In the genomic region with DNA sequence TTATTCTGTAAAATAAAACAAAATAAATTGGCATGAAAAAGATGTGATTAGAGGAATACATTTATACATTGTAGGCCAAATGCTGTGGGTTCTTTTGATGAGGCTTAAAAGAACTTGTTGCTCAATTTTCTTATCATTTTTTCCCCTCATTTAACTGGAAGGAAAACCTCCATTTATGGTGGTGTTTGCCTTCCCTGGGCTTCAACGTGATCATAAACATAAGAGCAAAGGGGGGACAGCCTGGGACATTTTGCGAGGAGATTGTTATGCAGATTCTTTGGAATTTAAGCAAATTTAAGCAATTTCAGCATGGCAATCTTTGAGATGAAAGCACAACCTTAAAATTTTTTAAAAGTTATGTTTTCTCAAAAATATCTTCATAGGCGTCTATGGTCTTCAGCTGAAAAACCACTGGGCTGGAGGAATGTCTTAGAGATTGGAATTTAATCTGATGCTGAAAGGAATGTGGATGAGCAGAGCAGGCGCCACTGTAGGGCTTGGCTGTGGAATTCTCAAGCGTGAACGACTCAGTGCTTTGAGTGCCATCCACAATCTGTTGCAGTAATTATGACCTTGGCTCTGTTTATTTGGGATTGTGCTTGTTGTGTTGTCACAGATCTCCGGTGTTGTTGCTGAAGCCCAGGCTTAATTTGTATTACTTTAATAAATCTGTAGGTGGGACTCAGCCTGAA, we compare ENCODE assay signal across 15 cellular contexts.
DNase-seq lines count a peak whose midpoint lies in the region; ATAC-seq and TF ChIP-seq lines count a peak whose summit lies in the region.
"Had no signal": no experiment of that assay in that cellular context is flagged by ENCODE, and none has a peak within 500 bp of the region (broad histone marks: within the 10 kb centered on the region; RNA-seq: fewer than 3 reads in every experiment).

No MANE protein-coding gene starts in this region.

- peak overlapping the region; percentile 94 for H3K27ac Mint-ChIP-seq in endodermal cell
- H3K27ac Mint-ChIP-seq in nephron progenitor cell, result no peak overlapping the region
- H3K27ac Mint-ChIP-seq in naive thymus-derived CD8-positive, alpha-beta T cell, result no peak overlapping the region

- no peaks in the 10 kb centered on the region for H3K27me3 ChIP-seq in endodermal cell (ENCODE audit: control insufficient read depth, insufficient read depth, low read length, poor library complexity, severe bottlenecking)

- H3K27me3 Mint-ChIP-seq in endodermal cell (ENCODE audit: insufficient read depth) (no peaks in the 10 kb centered on the region), nephron progenitor cell (ENCODE audit: low read depth, poor library complexity) (no peaks in the 10 kb centered on the region)
- peaks cover 0 to 11% (median 8%) of the 10 kb centered on the region in 5 donors for H3K27me3 Mint-ChIP-seq in naive thymus-derived CD8-positive, alpha-beta T cell

- H3K9ac ChIP-seq in endodermal cell (ENCODE audit: extremely low read depth, low read length, poor library complexity, severe bottlenecking), result no peak overlapping the region

- intact Hi-C loops in sciatic nerve (cut with DNase I), result no loop called here

- H3K4me1 Mint-ChIP-seq in endodermal cell (peaks cover 11% of the 10 kb centered on the region), nephron progenitor cell (peaks cover 10% of the 10 kb centered on the region)
- H3K4me1 Mint-ChIP-seq in naive thymus-derived CD8-positive, alpha-beta T cell, result no peaks in the 10 kb centered on the region

- no peak overlapping the region for H3K27ac ChIP-seq in endodermal cell (ENCODE audit: low read depth, low read length)
- H3K27ac ChIP-seq: epithelial cell of prostate had no signal

- TF ChIP-seq RAD21 in Ishikawa (IDR thresholded peaks at IDR 0.05; ENCODE audit: low read depth), result no peak

- no peak for ATAC-seq in naive thymus-derived CD8-positive, alpha-beta T cell
- ATAC-seq in HG03039 (IDR thresholded peaks at IDR 0.05; ENCODE audit: unreplicated experiment) (no peak), HG03175 (IDR thresholded peaks at IDR 0.05; ENCODE audit: unreplicated experiment) (no peak), sciatic nerve (no peak)

- DNase-seq in EL (peak; percentile 81), endodermal cell (peak; percentile 80), nephron progenitor cell (peak; percentile 17), sciatic nerve (ENCODE audit: low spot score) (no peak)
- DNase-seq in naive thymus-derived CD8-positive, alpha-beta T cell, result no peak
- DNase-seq: activated CD4-positive, alpha-beta T cell treated with anti-CD3 and anti-CD28 coated beads for 4 hours; caudate nucleus; NCI-H526; nucleus accumbens; stimulated activated CD4-positive, alpha-beta T cell treated with anti-CD3 and anti-CD28 coated beads, Interleukin-2, amount 100 ng/mL, for 24 hours; stimulated activated naive CD4-positive, alpha-beta T cell had no signal

- POLR2A ChIA-PET in naive thymus-derived CD8-positive, alpha-beta T cell (lab: Charles Lee), result no interaction called here

- peak overlapping the region; percentile 43 for H3K4me3 ChIP-seq in endodermal cell (ENCODE audit: low read length)

- no peak for TF ChIP-seq EP300 in Ishikawa (IDR thresholded peaks at IDR 0.05; ENCODE audit: borderline replicate concordance)

- no peaks in the 10 kb centered on the region for H3K36me3 Mint-ChIP-seq in endodermal cell (ENCODE audit: low read depth)
- H3K36me3 Mint-ChIP-seq in nephron progenitor cell (ENCODE audit: low read depth), result no peaks in the 10 kb centered on the region
- H3K36me3 Mint-ChIP-seq in naive thymus-derived CD8-positive, alpha-beta T cell, result no peaks in the 10 kb centered on the region

- no peaks in the 10 kb centered on the region for H3K9me3 ChIP-seq in endodermal cell (ENCODE audit: control insufficient read depth, low read length)

- no peak overlapping the region for H3K4me3 Mint-ChIP-seq in endodermal cell
- H3K4me3 Mint-ChIP-seq in nephron progenitor cell, result no peak overlapping the region
- H3K4me3 Mint-ChIP-seq in naive thymus-derived CD8-positive, alpha-beta T cell, result no peak overlapping the region

- TF ChIP-seq CTCF in endodermal cell (conservative IDR thresholded peaks at IDR 0.05) (no peak), nephron progenitor cell (IDR thresholded peaks at IDR 0.05) (no peak)

- peaks cover 5% of the 10 kb centered on the region for H3K4me1 ChIP-seq in endodermal cell (ENCODE audit: control insufficient read depth, insufficient read depth, low read length)

- H3K9me3 Mint-ChIP-seq in endodermal cell (no peaks in the 10 kb centered on the region), nephron progenitor cell (no peaks in the 10 kb centered on the region)
- no peaks in the 10 kb centered on the region for H3K9me3 Mint-ChIP-seq in naive thymus-derived CD8-positive, alpha-beta T cell

- WGBS in endodermal cell (ENCODE audit: insufficient coverage in 1 of 2, insufficient read length in 1 of 2), 2 experiments, result 58 to 82% methylated on average over 3 to 7 of the region's 7 CpGs

- no peaks in the 10 kb centered on the region for H3K36me3 ChIP-seq in endodermal cell (ENCODE audit: control insufficient read depth, insufficient read depth, low read length)

TF ChIP-seq in Ishikawa, 13 proteins besides CTCF, POLR2A, EP300 and RAD21:
- no peak for TF ChIP-seq ZBTB7A (IDR thresholded peaks at IDR 0.05; ENCODE audit: low read depth)
- no peak for TF ChIP-seq YY1 (IDR thresholded peaks at IDR 0.05; ENCODE audit: low read depth)
- TF ChIP-seq FOXM1 (IDR thresholded peaks at IDR 0.05; ENCODE audit: borderline replicate concordance, low read depth), result no peak
- TF ChIP-seq, protein P1, sequence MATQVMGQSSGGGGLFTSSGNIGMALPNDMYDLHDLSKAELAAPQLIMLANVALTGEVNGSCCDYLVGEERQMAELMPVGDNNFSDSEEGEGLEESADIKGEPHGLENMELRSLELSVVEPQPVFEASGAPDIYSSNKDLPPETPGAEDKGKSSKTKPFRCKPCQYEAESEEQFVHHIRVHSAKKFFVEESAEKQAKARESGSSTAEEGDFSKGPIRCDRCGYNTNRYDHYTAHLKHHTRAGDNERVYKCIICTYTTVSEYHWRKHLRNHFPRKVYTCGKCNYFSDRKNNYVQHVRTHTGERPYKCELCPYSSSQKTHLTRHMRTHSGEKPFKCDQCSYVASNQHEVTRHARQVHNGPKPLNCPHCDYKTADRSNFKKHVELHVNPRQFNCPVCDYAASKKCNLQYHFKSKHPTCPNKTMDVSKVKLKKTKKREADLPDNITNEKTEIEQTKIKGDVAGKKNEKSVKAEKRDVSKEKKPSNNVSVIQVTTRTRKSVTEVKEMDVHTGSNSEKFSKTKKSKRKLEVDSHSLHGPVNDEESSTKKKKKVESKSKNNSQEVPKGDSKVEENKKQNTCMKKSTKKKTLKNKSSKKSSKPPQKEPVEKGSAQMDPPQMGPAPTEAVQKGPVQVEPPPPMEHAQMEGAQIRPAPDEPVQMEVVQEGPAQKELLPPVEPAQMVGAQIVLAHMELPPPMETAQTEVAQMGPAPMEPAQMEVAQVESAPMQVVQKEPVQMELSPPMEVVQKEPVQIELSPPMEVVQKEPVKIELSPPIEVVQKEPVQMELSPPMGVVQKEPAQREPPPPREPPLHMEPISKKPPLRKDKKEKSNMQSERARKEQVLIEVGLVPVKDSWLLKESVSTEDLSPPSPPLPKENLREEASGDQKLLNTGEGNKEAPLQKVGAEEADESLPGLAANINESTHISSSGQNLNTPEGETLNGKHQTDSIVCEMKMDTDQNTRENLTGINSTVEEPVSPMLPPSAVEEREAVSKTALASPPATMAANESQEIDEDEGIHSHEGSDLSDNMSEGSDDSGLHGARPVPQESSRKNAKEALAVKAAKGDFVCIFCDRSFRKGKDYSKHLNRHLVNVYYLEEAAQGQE (IDR thresholded peaks at IDR 0.05; ENCODE audit: low read depth), result no peak
- TF ChIP-seq TCF12 (IDR thresholded peaks at IDR 0.05; ENCODE audit: low read depth), result no peak
- peak; percentile 33; the same call in 1 of the 2 replicates for TF ChIP-seq TEAD4 (IDR thresholded peaks at IDR 0.05)
TF ChIP-seq in Ishikawa: peak in this region for 1.

Comparison
In these comparisons a context has a peak if more than half of its experiments do, and no peak if none do; other contexts are left out.
1. DNase-seq: peak in EL (single experiment), endodermal cell (single experiment) and nephron progenitor cell (single experiment); none in naive thymus-derived CD8-positive, alpha-beta T cell (0 of 10) and sciatic nerve (single experiment).